In the genomic region with DNA sequence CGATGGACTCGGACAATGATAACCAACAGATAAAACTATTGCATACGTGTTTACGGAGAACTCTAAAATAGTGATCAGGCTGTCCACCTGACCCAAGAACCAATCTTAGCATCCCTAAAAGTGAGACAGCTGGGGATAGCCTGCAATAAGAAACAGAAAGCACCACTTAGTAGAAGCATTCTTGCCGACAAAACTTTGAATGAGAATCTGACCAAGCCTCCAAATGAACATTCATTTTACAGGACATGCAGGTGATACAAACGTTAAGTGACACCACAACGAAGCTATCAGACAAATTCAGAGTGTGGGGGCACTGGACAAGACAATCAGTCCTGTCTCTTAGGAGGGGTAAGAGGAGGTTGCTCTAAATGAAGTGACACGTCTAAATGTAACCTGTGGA, we compare ENCODE assay signal across 1 cellular context.
TF ChIP-seq lines count a peak whose summit lies in the region.

No MANE protein-coding gene starts in this region.

TF ChIP-seq in GM12878, 131 proteins besides CTCF, POLR2A, EP300 and RAD21 (continued from another document):
- TF ChIP-seq, protein P1, sequence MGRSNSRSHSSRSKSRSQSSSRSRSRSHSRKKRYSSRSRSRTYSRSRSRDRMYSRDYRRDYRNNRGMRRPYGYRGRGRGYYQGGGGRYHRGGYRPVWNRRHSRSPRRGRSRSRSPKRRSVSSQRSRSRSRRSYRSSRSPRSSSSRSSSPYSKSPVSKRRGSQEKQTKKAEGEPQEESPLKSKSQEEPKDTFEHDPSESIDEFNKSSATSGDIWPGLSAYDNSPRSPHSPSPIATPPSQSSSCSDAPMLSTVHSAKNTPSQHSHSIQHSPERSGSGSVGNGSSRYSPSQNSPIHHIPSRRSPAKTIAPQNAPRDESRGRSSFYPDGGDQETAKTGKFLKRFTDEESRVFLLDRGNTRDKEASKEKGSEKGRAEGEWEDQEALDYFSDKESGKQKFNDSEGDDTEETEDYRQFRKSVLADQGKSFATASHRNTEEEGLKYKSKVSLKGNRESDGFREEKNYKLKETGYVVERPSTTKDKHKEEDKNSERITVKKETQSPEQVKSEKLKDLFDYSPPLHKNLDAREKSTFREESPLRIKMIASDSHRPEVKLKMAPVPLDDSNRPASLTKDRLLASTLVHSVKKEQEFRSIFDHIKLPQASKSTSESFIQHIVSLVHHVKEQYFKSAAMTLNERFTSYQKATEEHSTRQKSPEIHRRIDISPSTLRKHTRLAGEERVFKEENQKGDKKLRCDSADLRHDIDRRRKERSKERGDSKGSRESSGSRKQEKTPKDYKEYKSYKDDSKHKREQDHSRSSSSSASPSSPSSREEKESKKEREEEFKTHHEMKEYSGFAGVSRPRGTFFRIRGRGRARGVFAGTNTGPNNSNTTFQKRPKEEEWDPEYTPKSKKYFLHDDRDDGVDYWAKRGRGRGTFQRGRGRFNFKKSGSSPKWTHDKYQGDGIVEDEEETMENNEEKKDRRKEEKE (IDR thresholded peaks at IDR 0.05): no peak
